8 cellular contexts compared by ENCODE assay signal in genomic region chr9:137069508-137070071, GRCh38. TPM values are rescaled to one million over a fixed set of nuclear protein-coding genes. Genes with fewer than 3 reads are reported as not detected.
DNase-seq lines count a peak whose midpoint lies in the region; TF ChIP-seq lines count a peak whose summit lies in the region.

No MANE protein-coding gene starts in this region.

- no peaks in the 10 kb centered on the region for H3K9me2 ChIP-seq in MM.1S (replicated peaks; ENCODE audit: insufficient read depth, low read length)

- TF ChIP-seq CTCF in MM.1S (IDR thresholded peaks at IDR 0.05; ENCODE audit: low read length): no peak

- H3K9ac ChIP-seq in MM.1S (ENCODE audit: low read length): peak overlapping the region; percentile 57; the same call in 1 of the 2 replicates

- H2AFZ ChIP-seq in MM.1S (ENCODE audit: low read length): no peak overlapping the region

- peaks cover 11% of the 10 kb centered on the region for H3K4me1 Mint-ChIP-seq in activated naive CD4-positive, alpha-beta T cell treated with anti-CD3 and anti-CD28 coated beads, Interleukin-2, amount 50 U/mL, for 24 hours

- no peaks in the 10 kb centered on the region for H3K9me3 ChIP-seq in MM.1S (replicated peaks; ENCODE audit: insufficient read depth, low read length)
- H3K9me3 ChIP-seq in thymus (ENCODE audit: control insufficient read depth): no peaks in the 10 kb centered on the region

- H3K4me2 ChIP-seq in MM.1S (ENCODE audit: low read depth, low read length): peak overlapping the region; percentile 97

- H3K27me3 Mint-ChIP-seq in activated naive CD4-positive, alpha-beta T cell treated with anti-CD3 and anti-CD28 coated beads, Interleukin-2, amount 50 U/mL, for 24 hours: peaks cover 2% of the 10 kb centered on the region

- H3K36me3 ChIP-seq in MM.1S (replicated peaks; ENCODE audit: insufficient read depth, low read length): no peaks in the 10 kb centered on the region
- H3K36me3 ChIP-seq in thymus (ENCODE audit: control insufficient read depth, insufficient read depth): peaks cover 6% of the 10 kb centered on the region

- WGBS in thymus: 8% methylated on average over 48 of the region's 48 CpGs

- 0 out of 2 replicates have a peak, but pooled peaks cover 3% of the 10 kb centered on the region for H4K20me1 ChIP-seq in MM.1S (ENCODE audit: insufficient read depth, low read length)

- peaks cover 29% of the 10 kb centered on the region for H3K79me2 ChIP-seq in MM.1S (ENCODE audit: low read length)

- H3K4me1 ChIP-seq in MM.1S (ENCODE audit: low read length) (peaks cover 24% of the 10 kb centered on the region), thymus (ENCODE audit: control insufficient read depth, insufficient read depth, low read length) (peaks cover 24% of the 10 kb centered on the region)

- DNase-seq in activated naive CD4-positive, alpha-beta T cell treated with anti-CD3 and anti-CD28 coated beads, Interleukin-2, amount 50 U/mL, for 16 hours: no peak
- DNase-seq in MM.1S (peak; percentile 12), erythroblast (lab: John Stamatoyannopoulos, UW) (peak; percentile 34 to 37), UCSD-AML1 (lab: John Stamatoyannopoulos, UW; ENCODE audit: unreplicated experiment) (no peak), MV-4-11 (lab: John Stamatoyannopoulos, UW) (no peak)
- no peak for DNase-seq in activated effector memory CD4-positive, alpha-beta T cell treated with anti-CD3 and anti-CD28 coated beads, Interleukin-2, amount 50 U/mL, for 16 hours

- H3K9me3 Mint-ChIP-seq in activated naive CD4-positive, alpha-beta T cell treated with anti-CD3 and anti-CD28 coated beads, Interleukin-2, amount 50 U/mL, for 24 hours: no peaks in the 10 kb centered on the region

- H3K36me3 Mint-ChIP-seq in activated naive CD4-positive, alpha-beta T cell treated with anti-CD3 and anti-CD28 coated beads, Interleukin-2, amount 50 U/mL, for 24 hours: no peaks in the 10 kb centered on the region

- H3K4me3 Mint-ChIP-seq in activated naive CD4-positive, alpha-beta T cell treated with anti-CD3 and anti-CD28 coated beads, Interleukin-2, amount 50 U/mL, for 24 hours: peak overlapping the region; percentile 47

- H3K27ac ChIP-seq in MM.1S (ENCODE audit: low read length) (no peak overlapping the region), thymus (ENCODE audit: low read depth) (no peak overlapping the region)

- no peak overlapping the region for H3K27ac Mint-ChIP-seq in activated naive CD4-positive, alpha-beta T cell treated with anti-CD3 and anti-CD28 coated beads, Interleukin-2, amount 50 U/mL, for 24 hours

- H3K27me3 ChIP-seq in MM.1S (replicated peaks; ENCODE audit: insufficient read depth, low read length): no peaks in the 10 kb centered on the region
- peaks cover 10% of the 10 kb centered on the region for H3K27me3 ChIP-seq in thymus (ENCODE audit: control insufficient read depth, insufficient read depth)

- H3K4me3 ChIP-seq in MM.1S (ENCODE audit: low read length): peak overlapping the region; percentile 86
- peak overlapping the region; percentile 57 for H3K4me3 ChIP-seq in thymus (ENCODE audit: low read length)

- peaks cover 10% of the 10 kb centered on the region for H3F3A ChIP-seq in MM.1S (ENCODE audit: insufficient read depth, low read length)

- TF ChIP-seq POLR2A in erythroblast (IDR thresholded peaks at IDR 0.05; ENCODE audit: low read length): no peak

RNA-seq across cellular contexts. Expression of gene SAPCD2, which starts 0.8 kb away (rescaled TPM):
- polyA plus RNA-seq in thymus: 0.87 TPM

RNA-seq across cellular contexts. Expression of gene UAP1L1, which starts 7.7 kb away (rescaled TPM):
- polyA plus RNA-seq in thymus: 9.4 TPM

RNA-seq across cellular contexts. Expression of gene ENTPD2, which starts 15.7 kb away (rescaled TPM):
- polyA plus RNA-seq in thymus: 0.27 TPM

RNA-seq across cellular contexts. Expression of gene MAN1B1, which starts 17.2 kb away (rescaled TPM):
- 107 TPM for polyA plus RNA-seq in thymus

RNA-seq across cellular contexts. Expression of gene NPDC1, which starts 23.6 kb away (rescaled TPM):
- polyA plus RNA-seq in thymus: 71.1 TPM

Comparison
In these comparisons a context has a peak if more than half of its experiments do, and no peak if none do; other contexts are left out.
1. DNase-seq: peak in MM.1S (single experiment) and erythroblast (2 of 2); none in activated naive CD4-positive, alpha-beta T cell treated with anti-CD3 and anti-CD28 coated beads, Interleukin-2, amount 50 U/mL, for 16 hours (single experiment), UCSD-AML1 (single experiment), MV-4-11 (single experiment) and activated effector memory CD4-positive, alpha-beta T cell treated with anti-CD3 and anti-CD28 coated beads, Interleukin-2, amount 50 U/mL, for 16 hours (single experiment).